Comparison of ENCODE assay signal across 8 cellular contexts in genomic region chr16:89565506-89566372, GRCh38. TPM values are rescaled to one million over a fixed set of nuclear protein-coding genes. Genes with fewer than 3 reads are reported as not detected.
DNase-seq lines count a peak whose midpoint lies in the region; ATAC-seq and TF ChIP-seq lines count a peak whose summit lies in the region.

No MANE protein-coding gene starts in this region.

- POLR2A ChIA-PET in activated CD4-positive, alpha-beta memory T cell treated with anti-CD3 and anti-CD28 coated beads, Interleukin-2, amount 10 ng/mL, durations not matched to agents 7 days and 5 days (lab: Charles Lee) = interaction anchor here (0.7 to 2.4 kb wide), 4 partner anchors 8 to 250 kb away, joined by 4 to 11 read pairs (median 4); partner anchors contain the start of genes CHMP1A, SPATA33 and SPG7

- TF ChIP-seq CTCF in nephron progenitor cell (IDR thresholded peaks at IDR 0.05) = peak; percentile 43
- TF ChIP-seq CTCF in upper lobe of left lung (IDR thresholded peaks at IDR 0.05) = peak; percentile 38 to 71 (median 55)

- ATAC-seq in upper lobe of left lung (ENCODE audit: low FRiP score in 2 of 2) = peak; percentile 44 to 75
- ATAC-seq in GM19395 (IDR thresholded peaks at IDR 0.05; ENCODE audit: unreplicated experiment) = no peak

- H3K4me1 ChIP-seq in upper lobe of left lung = peaks cover 33 to 52% (median 42%) of the 10 kb centered on the region in 4 donors

- H3K27me3 ChIP-seq in upper lobe of left lung = no peaks in the 10 kb centered on the region

- no peak for TF ChIP-seq EP300 in upper lobe of left lung (IDR thresholded peaks at IDR 0.05)

- peaks cover 44% of the 10 kb centered on the region for H3K36me3 Mint-ChIP-seq in activated CD4-positive, alpha-beta memory T cell treated with anti-CD3 and anti-CD28 coated beads, Interleukin-2, amount 10 ng/mL, durations not matched to agents 7 days and 5 days (ENCODE audit: low read depth)
- H3K36me3 Mint-ChIP-seq in nephron progenitor cell (ENCODE audit: low read depth) = peaks cover 24% of the 10 kb centered on the region

- TF ChIP-seq POLR2A in upper lobe of left lung (IDR thresholded peaks at IDR 0.05) = peak in 1 of 4 donors; percentile 48

- no peaks in the 10 kb centered on the region for H3K27me3 Mint-ChIP-seq in activated CD4-positive, alpha-beta memory T cell treated with anti-CD3 and anti-CD28 coated beads, Interleukin-2, amount 10 ng/mL, durations not matched to agents 7 days and 5 days
- peaks cover 8% of the 10 kb centered on the region for H3K27me3 Mint-ChIP-seq in nephron progenitor cell (ENCODE audit: low read depth, poor library complexity)

- H3K9me3 Mint-ChIP-seq in activated CD4-positive, alpha-beta memory T cell treated with anti-CD3 and anti-CD28 coated beads, Interleukin-2, amount 10 ng/mL, durations not matched to agents 7 days and 5 days = no peaks in the 10 kb centered on the region
- no peaks in the 10 kb centered on the region for H3K9me3 Mint-ChIP-seq in nephron progenitor cell

- H3K4me3 ChIP-seq in upper lobe of left lung = peak overlapping the region in 3 of 4 donors; percentile 7 to 38 (median 24)

- no peaks in the 10 kb centered on the region for H3K9me3 ChIP-seq in upper lobe of left lung

- peak overlapping the region; percentile 46 for H3K4me3 Mint-ChIP-seq in activated CD4-positive, alpha-beta memory T cell treated with anti-CD3 and anti-CD28 coated beads, Interleukin-2, amount 10 ng/mL, durations not matched to agents 7 days and 5 days
- peak overlapping the region; percentile 38 for H3K4me3 Mint-ChIP-seq in nephron progenitor cell

- H3K27ac ChIP-seq in epithelial cell of prostate (peak overlapping the region; percentile 40), upper lobe of left lung (peak overlapping the region in 2 of 4 donors; percentile 42 to 43)

- CTCF ChIA-PET in activated CD4-positive, alpha-beta memory T cell treated with anti-CD3 and anti-CD28 coated beads, Interleukin-2, amount 10 ng/mL, durations not matched to agents 7 days and 5 days (lab: Charles Lee) = interaction anchor here (1.0 to 1.5 kb wide), 4 partner anchors 16 to 295 kb away, joined by 3 to 7 read pairs (median 4); partner anchors contain the start of gene CDK10

- peaks cover 15 to 40% (median 36%) of the 10 kb centered on the region in 4 donors for H3K36me3 ChIP-seq in upper lobe of left lung

- DNase-seq in NCI-H2081 (lab: John Stamatoyannopoulos, UW) (peak; percentile 9 to 10), NCI-H2081 treated with DMSO at 0.1 percent for 48 hours (lab: John Stamatoyannopoulos, UW) (no peak), NCI-H226 (peak; percentile 80), epithelial cell of prostate (ENCODE audit: low read depth, low spot score) (peak; percentile 22), nephron progenitor cell (peak; percentile 56), upper lobe of left lung (peak in 1 of 2 donors; percentile 53)
- DNase-seq in activated CD4-positive, alpha-beta memory T cell treated with anti-CD3 and anti-CD28 coated beads, Interleukin-2, amount 10 ng/mL, durations not matched to agents 7 days and 5 days = peak; percentile 69

- WGBS in upper lobe of left lung, 2 donors = 11 to 15% methylated on average over 23 to 40 of the region's 46 CpGs

- peaks cover 49% of the 10 kb centered on the region for H3K4me1 Mint-ChIP-seq in activated CD4-positive, alpha-beta memory T cell treated with anti-CD3 and anti-CD28 coated beads, Interleukin-2, amount 10 ng/mL, durations not matched to agents 7 days and 5 days
- H3K4me1 Mint-ChIP-seq in nephron progenitor cell = peaks cover 52% of the 10 kb centered on the region

- peak overlapping the region; percentile 47 for H3K27ac Mint-ChIP-seq in activated CD4-positive, alpha-beta memory T cell treated with anti-CD3 and anti-CD28 coated beads, Interleukin-2, amount 10 ng/mL, durations not matched to agents 7 days and 5 days
- peak overlapping the region; percentile 93 for H3K27ac Mint-ChIP-seq in nephron progenitor cell

RNA-seq across cellular contexts. Expression of gene RPL13, which starts 5.3 kb away (rescaled TPM):
- 1,000 to 10,000 TPM; 2,083 to 2,114 TPM for total RNA-seq in activated CD4-positive, alpha-beta memory T cell treated with anti-CD3 and anti-CD28 coated beads, Interleukin-2, amount 10 ng/mL, durations not matched to agents 7 days and 5 days
- 1,000 to 10,000 TPM; 1,332 to 3,837 (median 2,323) TPM for total RNA-seq in upper lobe of left lung

RNA-seq across cellular contexts. Expression of gene CPNE7, which starts 9.8 kb away (rescaled TPM):
- total RNA-seq in activated CD4-positive, alpha-beta memory T cell treated with anti-CD3 and anti-CD28 coated beads, Interleukin-2, amount 10 ng/mL, durations not matched to agents 7 days and 5 days = 1 to 10 TPM; 3.3 to 4.4 TPM
- 10 to 100 TPM in 1 of 6 donors, 1 to 10 TPM in 3, not detected in 2; 1.4 to 14.7 (median 3.6) TPM for total RNA-seq in upper lobe of left lung

RNA-seq across cellular contexts. Expression of gene DPEP1, which starts 47.7 kb away (rescaled TPM):
- total RNA-seq in activated CD4-positive, alpha-beta memory T cell treated with anti-CD3 and anti-CD28 coated beads, Interleukin-2, amount 10 ng/mL, durations not matched to agents 7 days and 5 days = not detected
- 1 to 10 TPM in 3 of 6 donors, not detected in 3; 1.2 to 2.7 (median 1.5) TPM for total RNA-seq in upper lobe of left lung

RNA-seq across cellular contexts. Expression of gene SPG7, which starts 57.5 kb away (rescaled TPM):
- 10 to 100 TPM; 73.9 to 77.9 TPM for total RNA-seq in activated CD4-positive, alpha-beta memory T cell treated with anti-CD3 and anti-CD28 coated beads, Interleukin-2, amount 10 ng/mL, durations not matched to agents 7 days and 5 days
- total RNA-seq in upper lobe of left lung = 100 to 1,000 TPM in 4 of 6 donors, 10 to 100 TPM in 2; 72.6 to 419 (median 111) TPM
